ENCODE assay signal across 14 cellular contexts in the genomic region with DNA sequence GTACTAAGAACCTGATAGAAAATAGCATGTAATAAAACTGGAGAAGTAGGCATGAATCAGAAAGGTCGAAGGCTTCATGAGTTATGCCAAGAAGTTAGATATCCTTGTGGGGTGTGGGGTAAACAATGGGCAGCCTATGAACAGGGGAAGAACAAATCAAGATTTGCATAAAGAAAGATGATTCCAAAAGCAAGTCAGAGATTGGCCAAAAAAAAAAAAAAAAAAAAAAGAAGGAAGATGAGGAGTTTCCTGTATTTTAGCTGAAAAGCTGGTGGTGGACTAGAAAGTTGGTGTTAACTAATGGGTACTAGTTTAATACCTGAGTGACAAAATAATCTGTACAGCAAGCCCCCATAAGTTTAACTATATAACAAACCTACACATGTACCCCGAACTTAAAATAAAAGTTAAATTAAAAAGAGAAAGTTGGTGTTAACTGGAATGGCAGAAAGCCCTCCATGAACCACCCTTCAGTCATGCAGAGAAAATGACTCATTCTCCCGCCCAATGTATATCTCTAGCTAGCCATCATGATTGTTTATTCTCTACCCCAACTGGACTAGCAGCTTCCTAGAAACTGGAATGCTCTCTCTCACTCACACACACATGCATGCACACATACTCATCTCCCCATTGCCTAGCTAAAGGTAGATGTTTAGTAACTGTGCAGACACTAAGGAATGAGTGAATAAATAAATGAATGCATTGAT. TPM values are rescaled to one million over a fixed set of nuclear protein-coding genes. Genes with fewer than 3 reads are reported as not detected.
DNase-seq lines count a peak whose midpoint lies in the region; ATAC-seq and TF ChIP-seq lines count a peak whose summit lies in the region.
"Had no signal": no experiment of that assay in that cellular context is flagged by ENCODE, and none has a peak within 500 bp of the region (broad histone marks: within the 10 kb centered on the region; RNA-seq: fewer than 3 reads in every experiment).

No MANE protein-coding gene starts in this region.

- dilution Hi-C loops in mammary epithelial cell (cut with HindIII; ENCODE audit: low sequenced_read_pairs) = no loop called here

- no peaks in the 10 kb centered on the region for H3K36me3 ChIP-seq in mammary epithelial cell (ENCODE audit: insufficient read depth, low read length)

- peaks cover 4% of the 10 kb centered on the region for H3K4me1 ChIP-seq in mammary epithelial cell (ENCODE audit: insufficient read depth, low read length)

- CTCF ChIA-PET in mammary epithelial cell (lab: Charles Lee; ENCODE audit: low non-redundant PET) = no interaction called here

- H3K9ac ChIP-seq in mammary epithelial cell (ENCODE audit: insufficient read depth, low read length) = no peak overlapping the region

- H3K4me3 ChIP-seq in mammary epithelial cell (replicated peaks in 1 of 3; ENCODE audit: insufficient read depth in 1 of 3, low read depth in 2 of 3, low read length in 3 of 3) = no peak overlapping the region
- H3K4me3 ChIP-seq: coronary artery had no signal

- TF ChIP-seq CTCF in mammary epithelial cell (conservative IDR thresholded peaks at IDR 0.05 in 1 of 2, IDR thresholded peaks at IDR 0.05 in 1 of 2; ENCODE audit: extremely low read depth in 1 of 2, insufficient read depth in 1 of 2, low read depth in 1 of 2, low read length in 2 of 2) (no peak), endothelial cell (IDR thresholded peaks at IDR 0.05; ENCODE audit: unreplicated experiment) (no peak)

- no peak overlapping the region for H3K27ac Mint-ChIP-seq in endothelial cell (ENCODE audit: unreplicated experiment)
- H3K27ac Mint-ChIP-seq: activated CD4-positive, alpha-beta T cell treated with anti-CD3 and anti-CD28 coated beads, Interleukin-2, amount 10 ng/mL, durations not matched to agents 24 days and 14 days; progenitor cell of endocrine pancreas had no signal

- no peaks in the 10 kb centered on the region for H3K27me3 ChIP-seq in mammary epithelial cell (ENCODE audit: insufficient read depth, low read length)

- peaks cover 17% of the 10 kb centered on the region for H3K79me2 ChIP-seq in mammary epithelial cell (ENCODE audit: insufficient read depth, low read length)

- peak; percentile 38 for ATAC-seq in left colon

- no peaks in the 10 kb centered on the region for H3K9me3 ChIP-seq in mammary epithelial cell (replicated peaks; ENCODE audit: insufficient read depth, low read length)

- peaks cover 2% of the 10 kb centered on the region for H3K4me1 Mint-ChIP-seq in endothelial cell (ENCODE audit: unreplicated experiment)

- peaks cover 1% of the 10 kb centered on the region for H3K27me3 Mint-ChIP-seq in endothelial cell (ENCODE audit: unreplicated experiment)
- H3K27me3 Mint-ChIP-seq: activated CD4-positive, alpha-beta T cell treated with anti-CD3 and anti-CD28 coated beads, Interleukin-2, amount 10 ng/mL, durations not matched to agents 24 days and 14 days; progenitor cell of endocrine pancreas had no signal

- H3K27ac ChIP-seq in mammary epithelial cell (ENCODE audit: insufficient read depth, low read depth, low read length) = peak overlapping the region; percentile 16
- H3K27ac ChIP-seq: coronary artery had no signal

- no peaks in the 10 kb centered on the region for H3K9me3 Mint-ChIP-seq in endothelial cell (ENCODE audit: unreplicated experiment)
- H3K9me3 Mint-ChIP-seq: activated CD4-positive, alpha-beta T cell treated with anti-CD3 and anti-CD28 coated beads, Interleukin-2, amount 10 ng/mL, durations not matched to agents 24 days and 14 days had no signal

- intact Hi-C loops in mammary epithelial cell (cut with micrococcal nuclease) (no loop called here), left colon (cut with DNase I, micrococcal nuclease) (no loop called here)

- BruUV-seq in mammary epithelial cell (replicated peaks; lab: Mats Ljungman, UMichigan) = no TSS peak

- H3K4me3 Mint-ChIP-seq in endothelial cell (ENCODE audit: unreplicated experiment) = no peak overlapping the region
- H3K4me3 Mint-ChIP-seq: activated CD4-positive, alpha-beta T cell treated with anti-CD3 and anti-CD28 coated beads, Interleukin-2, amount 10 ng/mL, durations not matched to agents 24 days and 14 days had no signal

- H2AFZ ChIP-seq in mammary epithelial cell (ENCODE audit: low read depth, low read length) = no peak overlapping the region

- no peaks in the 10 kb centered on the region for H3K36me3 Mint-ChIP-seq in endothelial cell (ENCODE audit: low read depth, unreplicated experiment)

- H4K20me1 ChIP-seq in mammary epithelial cell (ENCODE audit: insufficient read depth, low read length) = no peaks in the 10 kb centered on the region

- peak; percentile 86 for DNase-seq in EH (ENCODE audit: low read depth)
- DNase-seq in MV-4-11 (lab: John Stamatoyannopoulos, UW) = peak; percentile 10
- peak; percentile 73 for DNase-seq in mammary epithelial cell
- DNase-seq in left colon = no peak
- no peak for DNase-seq in endothelial cell (ENCODE audit: low spot score)
- no peak for DNase-seq in NCI-H128 (lab: John Stamatoyannopoulos, UW; ENCODE audit: unreplicated experiment)
- DNase-seq in HT-29 (ENCODE audit: low spot score) = no peak
- DNase-seq in NCI-H1105 (lab: John Stamatoyannopoulos, UW) = no peak
- DNase-seq: activated CD4-positive, alpha-beta T cell treated with anti-CD3 and anti-CD28 coated beads, Interleukin-2, amount 10 ng/mL, durations not matched to agents 24 days and 14 days; activated effector memory CD4-positive, alpha-beta T cell treated with Interleukin-2 at 50 U/mL for 16 hours; hippocampal formation; NCI-H1048 had no signal

- no peak overlapping the region for H3K4me2 ChIP-seq in mammary epithelial cell (ENCODE audit: insufficient read depth, low read depth, low read length)

- 59% methylated on average over 3 of the region's 3 CpGs for WGBS in mammary epithelial cell (ENCODE audit: low coverage, missing lambda C conversion rate)

- in situ Hi-C loops in mammary epithelial cell (cut with MboI; ENCODE audit: low sequenced_read_pairs in 2 of 2) = no loop called here

RNA-seq across cellular contexts. Expression of gene ATP11C, which starts 41.7 kb away (rescaled TPM):
- total RNA-seq in mammary epithelial cell (10 to 100 TPM; 10.8 to 25.0 TPM), left colon (10 to 100 TPM; 12.8 to 13.3 TPM), endothelial cell (ENCODE audit: unreplicated experiment) (48.5 TPM)
- polyA plus RNA-seq in mammary epithelial cell = 6.7 TPM
- polyA minus RNA-seq in mammary epithelial cell = 10.8 TPM
- total RNA-seq in HT-29 (2014; rRNA removed; shearing (Covaris generic)) = 0.94 and 1.0 TPM in 2 replicates

Comparison
In these comparisons a context has a peak if more than half of its experiments do, and no peak if none do; other contexts are left out.
1. DNase-seq: peak in EH (single experiment), MV-4-11 (single experiment) and mammary epithelial cell (single experiment); none in left colon (0 of 2), endothelial cell (single experiment), NCI-H128 (single experiment), HT-29 (single experiment) and NCI-H1105 (single experiment).